Comparison of ENCODE assay signal across 13 cellular contexts in the genomic region with DNA sequence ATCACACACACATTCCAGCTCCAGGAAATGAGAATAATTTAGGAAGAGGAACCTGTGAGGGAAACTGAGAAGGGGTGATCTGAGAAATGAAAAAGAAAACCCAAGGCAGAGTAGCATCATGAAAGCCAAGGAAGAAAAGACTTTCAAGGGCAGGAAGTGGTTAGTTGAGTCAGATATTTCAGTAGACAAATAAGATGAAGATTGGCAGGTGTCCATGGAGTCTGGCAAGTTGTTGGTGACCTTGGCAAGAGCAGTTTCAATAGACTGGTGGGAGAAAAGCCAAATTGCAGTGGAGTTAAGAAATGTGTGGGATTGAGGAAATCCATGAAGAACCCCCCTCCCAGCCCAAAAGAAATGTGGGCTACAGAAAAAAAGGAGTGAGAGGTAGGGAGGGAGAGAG. TPM values are rescaled to one million over a fixed set of nuclear protein-coding genes. Genes with fewer than 3 reads are reported as not detected.
DNase-seq lines count a peak whose midpoint lies in the region; ATAC-seq and TF ChIP-seq lines count a peak whose summit lies in the region.
"Had no signal": no experiment of that assay in that cellular context is flagged by ENCODE, and none has a peak within 500 bp of the region (broad histone marks: within the 10 kb centered on the region; RNA-seq: fewer than 3 reads in every experiment).

No MANE protein-coding gene starts in this region.

- no peaks in the 10 kb centered on the region for H3K36me3 Mint-ChIP-seq in CD4-positive, CD25-positive, alpha-beta regulatory T cell

- intact Hi-C loops in mammary epithelial cell (cut with micrococcal nuclease) = loop anchor here (5.0 to 10.0 kb wide), 2 partner anchors 160 to 257 kb away; no protein-coding TSS in a partner anchor

- no peaks in the 10 kb centered on the region for H3K36me3 ChIP-seq in CD4-positive, CD25-positive, alpha-beta regulatory T cell (ENCODE audit: control insufficient read depth, insufficient read depth, low read length)
- no peaks in the 10 kb centered on the region for H3K36me3 ChIP-seq in mammary epithelial cell (ENCODE audit: insufficient read depth, low read length)

- H3K4me3 Mint-ChIP-seq in CD4-positive, CD25-positive, alpha-beta regulatory T cell = no peak overlapping the region

- H3K4me2 ChIP-seq in mammary epithelial cell (ENCODE audit: insufficient read depth, low read depth, low read length) = no peak overlapping the region

- no TSS peak for BruUV-seq in mammary epithelial cell (replicated peaks; lab: Mats Ljungman, UMichigan)

- H4K20me1 ChIP-seq in mammary epithelial cell (ENCODE audit: insufficient read depth, low read length) = no peaks in the 10 kb centered on the region

- H3K4me1 Mint-ChIP-seq in CD4-positive, CD25-positive, alpha-beta regulatory T cell = peaks cover 0 to 13% (median 4%) of the 10 kb centered on the region in 4 donors

- CTCF ChIA-PET in mammary epithelial cell (lab: Charles Lee; ENCODE audit: low non-redundant PET) = no interaction called here

- DNase-seq in DMS53 (lab: John Stamatoyannopoulos, UW) = peak; percentile 19
- no peak for DNase-seq in DMS53 treated with DMSO at 0.1 percent for 48 hours (lab: John Stamatoyannopoulos, UW; ENCODE audit: unreplicated experiment)
- peak in 2 of 3 donors; percentile 5 to 62 for DNase-seq in CD4-positive, CD25-positive, alpha-beta regulatory T cell
- peak; percentile 24 for DNase-seq in MV-4-11 (lab: John Stamatoyannopoulos, UW)
- DNase-seq in mammary epithelial cell = peak; percentile 21
- DNase-seq in GM13977 (ENCODE audit: low spot score) = no peak
- DNase-seq in GM20000 (ENCODE audit: low spot score) = no peak
- no peak for DNase-seq in NOMO-1 treated with dmso at 0.1 percent for 144 hours (lab: John Stamatoyannopoulos, UW; ENCODE audit: unreplicated experiment)
- DNase-seq: dermis blood vessel endothelial cell; kidney glomerular epithelial cell; NCI-H2171; stimulated activated naive CD4-positive, alpha-beta T cell treated with Interleukin-2 at 50 U/mL for 16 hours had no signal

- no peak overlapping the region for H3K27ac ChIP-seq in CD4-positive, CD25-positive, alpha-beta regulatory T cell (ENCODE audit: insufficient read depth, low read length, poor library complexity, severe bottlenecking)
- no peak overlapping the region for H3K27ac ChIP-seq in mammary epithelial cell (ENCODE audit: insufficient read depth, low read depth, low read length)
- H3K27ac ChIP-seq: 22Rv1 had no signal

- no peaks in the 10 kb centered on the region for H3K9me3 ChIP-seq in CD4-positive, CD25-positive, alpha-beta regulatory T cell (ENCODE audit: control insufficient read depth in 2 of 2, low read length in 2 of 2)
- H3K9me3 ChIP-seq in mammary epithelial cell (replicated peaks; ENCODE audit: insufficient read depth, low read length) = no peaks in the 10 kb centered on the region

- H3K9ac ChIP-seq in mammary epithelial cell (ENCODE audit: insufficient read depth, low read length) = no peak overlapping the region

- H3K27ac Mint-ChIP-seq in CD4-positive, CD25-positive, alpha-beta regulatory T cell = no peak overlapping the region

- no peaks in the 10 kb centered on the region for H3K4me1 ChIP-seq in CD4-positive, CD25-positive, alpha-beta regulatory T cell (ENCODE audit: control insufficient read depth, insufficient read depth, low read length, poor library complexity, severe bottlenecking)
- no peaks in the 10 kb centered on the region for H3K4me1 ChIP-seq in mammary epithelial cell (ENCODE audit: insufficient read depth, low read length)

- no peak for TF ChIP-seq CTCF in mammary epithelial cell (conservative IDR thresholded peaks at IDR 0.05 in 1 of 2, IDR thresholded peaks at IDR 0.05 in 1 of 2; ENCODE audit: extremely low read depth in 1 of 2, insufficient read depth in 1 of 2, low read depth in 1 of 2, low read length in 2 of 2)
- no peak for TF ChIP-seq CTCF in GM13977 (IDR thresholded peaks at IDR 0.05; ENCODE audit: extremely low read depth, insufficient read depth, missing control alignments)
- TF ChIP-seq CTCF in GM20000 (IDR thresholded peaks at IDR 0.05; ENCODE audit: extremely low read depth, missing control alignments) = no peak

- peak in 1 of 2 donors; percentile 34 for ATAC-seq in CD4-positive, CD25-positive, alpha-beta regulatory T cell (ENCODE audit: low read depth in 2 of 2)

- no peaks in the 10 kb centered on the region for H3K79me2 ChIP-seq in mammary epithelial cell (ENCODE audit: insufficient read depth, low read length)

- dilution Hi-C loops in mammary epithelial cell (cut with HindIII; ENCODE audit: low sequenced_read_pairs) = no loop called here

- in situ Hi-C loops in mammary epithelial cell (cut with MboI; ENCODE audit: low sequenced_read_pairs in 2 of 2) = no loop called here
- in situ Hi-C loops in GM13977 (cut with MboI; ENCODE audit: low pct_unique_long_range_greater_than_20kb, low sequenced_read_pairs, unreplicated experiment) = no loop called here

- no peaks in the 10 kb centered on the region for H3K9me3 Mint-ChIP-seq in CD4-positive, CD25-positive, alpha-beta regulatory T cell

- no peak overlapping the region for H3K4me3 ChIP-seq in CD4-positive, CD25-positive, alpha-beta regulatory T cell (ENCODE audit: low read depth, low read length)
- H3K4me3 ChIP-seq in mammary epithelial cell (replicated peaks in 1 of 3; ENCODE audit: insufficient read depth in 1 of 3, low read depth in 2 of 3, low read length in 3 of 3) = no peak overlapping the region

- no peak overlapping the region for H2AFZ ChIP-seq in mammary epithelial cell (ENCODE audit: low read depth, low read length)

- peaks cover 20% of the 10 kb centered on the region for H3K27me3 Mint-ChIP-seq in CD4-positive, CD25-positive, alpha-beta regulatory T cell

- peaks cover 9% of the 10 kb centered on the region for H3K27me3 ChIP-seq in CD4-positive, CD25-positive, alpha-beta regulatory T cell (ENCODE audit: control insufficient read depth, insufficient read depth, low read length)
- H3K27me3 ChIP-seq in mammary epithelial cell (ENCODE audit: insufficient read depth, low read length) = peaks cover 2% of the 10 kb centered on the region

RNA-seq across cellular contexts. Expression of a gene that starts 10.7 kb away (rescaled TPM):
- total RNA-seq in CD4-positive, CD25-positive, alpha-beta regulatory T cell = 3.0 TPM
- polyA plus RNA-seq in CD4-positive, CD25-positive, alpha-beta regulatory T cell = not detected
- total RNA-seq in mammary epithelial cell = under 1 TPM in 1 of 2 donors, not detected in 1; 0.38 TPM
- polyA plus RNA-seq in mammary epithelial cell = 0.19 TPM
- polyA minus RNA-seq in mammary epithelial cell = 19.9 TPM
- total RNA-seq: dermis blood vessel endothelial cell had no signal

Comparison
In these comparisons a context has a peak if more than half of its experiments do, and no peak if none do; other contexts are left out.
1. DNase-seq: peak in DMS53 (single experiment), CD4-positive, CD25-positive, alpha-beta regulatory T cell (2 of 3), MV-4-11 (single experiment) and mammary epithelial cell (single experiment); none in DMS53 treated with DMSO at 0.1 percent for 48 hours (single experiment), GM13977 (single experiment), GM20000 (single experiment) and NOMO-1 treated with dmso at 0.1 percent for 144 hours (single experiment).